ENCODE assay signal across 1 cellular context in the genomic region with DNA sequence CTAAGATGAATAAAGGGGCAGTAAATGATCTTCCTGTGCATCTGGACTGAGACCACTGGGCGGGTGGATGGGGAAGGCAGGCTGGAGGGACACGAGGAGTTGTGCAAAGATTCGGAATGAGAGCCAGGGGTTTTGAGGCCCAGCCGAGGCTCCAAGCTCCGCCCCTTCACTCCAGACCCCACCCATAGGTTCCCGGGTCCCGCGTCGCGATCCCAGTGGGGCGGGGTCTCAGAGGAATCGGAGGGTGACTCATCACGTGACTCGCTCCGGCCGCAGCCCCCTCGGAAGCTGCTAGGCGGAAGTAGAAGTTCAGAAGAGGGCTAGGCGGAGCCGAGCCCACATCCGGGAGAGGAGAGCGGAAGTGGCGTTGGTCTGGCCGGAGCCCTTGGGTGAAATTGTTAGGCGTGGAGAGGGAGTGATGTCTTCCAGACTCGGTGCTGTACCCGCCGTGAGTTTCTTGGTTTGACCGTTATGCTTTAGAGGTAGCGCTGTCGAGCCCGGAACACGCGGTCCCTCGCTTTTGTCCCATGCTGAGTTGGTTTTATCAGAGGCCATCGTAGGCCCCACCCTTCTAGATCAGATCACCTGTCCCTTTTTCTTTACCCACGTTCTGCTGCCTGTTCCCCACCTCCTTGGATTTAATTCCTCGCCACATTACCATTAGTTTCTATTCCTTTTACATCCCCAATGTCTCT.
TF ChIP-seq lines count a peak whose summit lies in the region.

A gene with protein sequence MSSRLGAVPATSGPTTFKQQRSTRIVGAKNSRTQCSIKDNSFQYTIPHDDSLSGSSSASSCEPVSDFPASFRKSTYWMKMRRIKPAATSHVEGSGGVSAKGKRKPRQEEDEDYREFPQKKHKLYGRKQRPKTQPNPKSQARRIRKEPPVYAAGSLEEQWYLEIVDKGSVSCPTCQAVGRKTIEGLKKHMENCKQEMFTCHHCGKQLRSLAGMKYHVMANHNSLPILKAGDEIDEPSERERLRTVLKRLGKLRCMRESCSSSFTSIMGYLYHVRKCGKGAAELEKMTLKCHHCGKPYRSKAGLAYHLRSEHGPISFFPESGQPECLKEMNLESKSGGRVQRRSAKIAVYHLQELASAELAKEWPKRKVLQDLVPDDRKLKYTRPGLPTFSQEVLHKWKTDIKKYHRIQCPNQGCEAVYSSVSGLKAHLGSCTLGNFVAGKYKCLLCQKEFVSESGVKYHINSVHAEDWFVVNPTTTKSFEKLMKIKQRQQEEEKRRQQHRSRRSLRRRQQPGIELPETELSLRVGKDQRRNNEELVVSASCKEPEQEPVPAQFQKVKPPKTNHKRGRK (plus strand): TSS at position 348 of the 695 bp plus-strand sequence. CDS start 71 bp downstream, at position 419.

TF ChIP-seq in HepG2, 621 proteins besides CTCF, POLR2A, EP300 and RAD21 (continued from another document and continues in another):
- TF ChIP-seq DZIP1 (CRISPR knock-in tag; IDR thresholded peaks at IDR 0.05) (no peak), NFE2 (CRISPR knock-in tag; IDR thresholded peaks at IDR 0.05) (no peak), HBP1 (CRISPR knock-in tag; IDR thresholded peaks at IDR 0.05; ENCODE audit: low read depth) (peak; percentile 45), ZNF33B (CRISPR knock-in tag; IDR thresholded peaks at IDR 0.05) (no peak), ZNF460 (CRISPR knock-in tag; IDR thresholded peaks at IDR 0.05; ENCODE audit: borderline replicate concordance) (no peak), ZNF205 (CRISPR knock-in tag; IDR thresholded peaks at IDR 0.05) (peak; percentile 75; the same call in 1 of the 2 replicates), CHCHD3 (CRISPR knock-in tag; IDR thresholded peaks at IDR 0.05) (no peak), DPF2 (CRISPR knock-in tag; IDR thresholded peaks at IDR 0.05; ENCODE audit: borderline replicate concordance, low read depth) (no peak), MYC (CRISPR knock-in tag; IDR thresholded peaks at IDR 0.05; ENCODE audit: borderline replicate concordance) (peak; percentile 77), ZNF512 (CRISPR knock-in tag; IDR thresholded peaks at IDR 0.05) (no peak), ZNF326 (CRISPR knock-in tag; IDR thresholded peaks at IDR 0.05; ENCODE audit: borderline replicate concordance) (0 out of 2 replicates have a peak, but pooled peaks have one; percentile 14), RFX5 (IDR thresholded peaks at IDR 0.05; ENCODE audit: low read depth, low read length) (no peak), NR1H2 (CRISPR knock-in tag; IDR thresholded peaks at IDR 0.05; ENCODE audit: borderline replicate concordance, low read depth) (no peak), NCOA5 (CRISPR knock-in tag; IDR thresholded peaks at IDR 0.05) (no peak), ZKSCAN8 (CRISPR knock-in tag; IDR thresholded peaks at IDR 0.05; ENCODE audit: borderline replicate concordance) (peak; percentile 41; the same call in 1 of the 2 replicates), BHLHE40 (IDR thresholded peaks at IDR 0.05; ENCODE audit: low read length) (peak; percentile 91), SMARCE1 (IDR thresholded peaks at IDR 0.05; ENCODE audit: borderline replicate concordance) (no peak), PAXIP1 (CRISPR knock-in tag; conservative IDR thresholded peaks at IDR 0.05) (peak; percentile 55), GABPA (IDR thresholded peaks at IDR 0.05; ENCODE audit: low read depth, low read length) (peak; percentile 82), GABPA (CRISPR knock-in tag; IDR thresholded peaks at IDR 0.05; ENCODE audit: low read depth) (peak; percentile 97), HDAC2 (CRISPR knock-in tag; IDR thresholded peaks at IDR 0.05) (peak; percentile 45), YEATS2 (CRISPR knock-in tag; IDR thresholded peaks at IDR 0.05; ENCODE audit: borderline replicate concordance) (peak; percentile 87; the same call in 1 of the 2 replicates), ZNF563 (CRISPR knock-in tag; IDR thresholded peaks at IDR 0.05) (peak; percentile 38; the same call in 1 of the 2 replicates), GLMP (CRISPR knock-in tag; IDR thresholded peaks at IDR 0.05; ENCODE audit: borderline replicate concordance) (no peak; the same call in 1 of the 2 replicates), EZH2 (conservative IDR thresholded peaks at IDR 0.05; ENCODE audit: low read depth, low read length) (no peak), ELF4 (CRISPR knock-in tag; IDR thresholded peaks at IDR 0.05; ENCODE audit: borderline replicate concordance) (peak; percentile 92; the same call in 1 of the 2 replicates), ZFP37 (CRISPR knock-in tag; IDR thresholded peaks at IDR 0.05; ENCODE audit: borderline replicate concordance) (0 out of 2 replicates have a peak, but pooled peaks have one; percentile 72), TAF1 (CRISPR knock-in tag; IDR thresholded peaks at IDR 0.05) (peak; percentile 98), MATR3 (CRISPR knock-in tag; IDR thresholded peaks at IDR 0.05) (no peak)
- TF ChIP-seq, protein P1, sequence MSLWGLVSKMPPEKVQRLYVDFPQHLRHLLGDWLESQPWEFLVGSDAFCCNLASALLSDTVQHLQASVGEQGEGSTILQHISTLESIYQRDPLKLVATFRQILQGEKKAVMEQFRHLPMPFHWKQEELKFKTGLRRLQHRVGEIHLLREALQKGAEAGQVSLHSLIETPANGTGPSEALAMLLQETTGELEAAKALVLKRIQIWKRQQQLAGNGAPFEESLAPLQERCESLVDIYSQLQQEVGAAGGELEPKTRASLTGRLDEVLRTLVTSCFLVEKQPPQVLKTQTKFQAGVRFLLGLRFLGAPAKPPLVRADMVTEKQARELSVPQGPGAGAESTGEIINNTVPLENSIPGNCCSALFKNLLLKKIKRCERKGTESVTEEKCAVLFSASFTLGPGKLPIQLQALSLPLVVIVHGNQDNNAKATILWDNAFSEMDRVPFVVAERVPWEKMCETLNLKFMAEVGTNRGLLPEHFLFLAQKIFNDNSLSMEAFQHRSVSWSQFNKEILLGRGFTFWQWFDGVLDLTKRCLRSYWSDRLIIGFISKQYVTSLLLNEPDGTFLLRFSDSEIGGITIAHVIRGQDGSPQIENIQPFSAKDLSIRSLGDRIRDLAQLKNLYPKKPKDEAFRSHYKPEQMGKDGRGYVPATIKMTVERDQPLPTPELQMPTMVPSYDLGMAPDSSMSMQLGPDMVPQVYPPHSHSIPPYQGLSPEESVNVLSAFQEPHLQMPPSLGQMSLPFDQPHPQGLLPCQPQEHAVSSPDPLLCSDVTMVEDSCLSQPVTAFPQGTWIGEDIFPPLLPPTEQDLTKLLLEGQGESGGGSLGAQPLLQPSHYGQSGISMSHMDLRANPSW (CRISPR knock-in tag; IDR thresholded peaks at IDR 0.05; ENCODE audit: borderline replicate concordance) = peak; percentile 24; the same call in 1 of the 2 replicates
- TF ChIP-seq, protein P2, sequence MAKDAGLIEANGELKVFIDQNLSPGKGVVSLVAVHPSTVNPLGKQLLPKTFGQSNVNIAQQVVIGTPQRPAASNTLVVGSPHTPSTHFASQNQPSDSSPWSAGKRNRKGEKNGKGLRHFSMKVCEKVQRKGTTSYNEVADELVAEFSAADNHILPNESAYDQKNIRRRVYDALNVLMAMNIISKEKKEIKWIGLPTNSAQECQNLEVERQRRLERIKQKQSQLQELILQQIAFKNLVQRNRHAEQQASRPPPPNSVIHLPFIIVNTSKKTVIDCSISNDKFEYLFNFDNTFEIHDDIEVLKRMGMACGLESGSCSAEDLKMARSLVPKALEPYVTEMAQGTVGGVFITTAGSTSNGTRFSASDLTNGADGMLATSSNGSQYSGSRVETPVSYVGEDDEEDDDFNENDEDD (CRISPR knock-in tag; IDR thresholded peaks at IDR 0.05; ENCODE audit: borderline replicate concordance) = peak; percentile 50; the same call in 1 of the 2 replicates
- TF ChIP-seq, protein P3, sequence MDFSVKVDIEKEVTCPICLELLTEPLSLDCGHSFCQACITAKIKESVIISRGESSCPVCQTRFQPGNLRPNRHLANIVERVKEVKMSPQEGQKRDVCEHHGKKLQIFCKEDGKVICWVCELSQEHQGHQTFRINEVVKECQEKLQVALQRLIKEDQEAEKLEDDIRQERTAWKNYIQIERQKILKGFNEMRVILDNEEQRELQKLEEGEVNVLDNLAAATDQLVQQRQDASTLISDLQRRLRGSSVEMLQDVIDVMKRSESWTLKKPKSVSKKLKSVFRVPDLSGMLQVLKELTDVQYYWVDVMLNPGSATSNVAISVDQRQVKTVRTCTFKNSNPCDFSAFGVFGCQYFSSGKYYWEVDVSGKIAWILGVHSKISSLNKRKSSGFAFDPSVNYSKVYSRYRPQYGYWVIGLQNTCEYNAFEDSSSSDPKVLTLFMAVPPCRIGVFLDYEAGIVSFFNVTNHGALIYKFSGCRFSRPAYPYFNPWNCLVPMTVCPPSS (IDR thresholded peaks at IDR 0.05) = 0 out of 2 replicates have a peak, but pooled peaks have one; percentile 80
- TF ChIP-seq, protein P4, sequence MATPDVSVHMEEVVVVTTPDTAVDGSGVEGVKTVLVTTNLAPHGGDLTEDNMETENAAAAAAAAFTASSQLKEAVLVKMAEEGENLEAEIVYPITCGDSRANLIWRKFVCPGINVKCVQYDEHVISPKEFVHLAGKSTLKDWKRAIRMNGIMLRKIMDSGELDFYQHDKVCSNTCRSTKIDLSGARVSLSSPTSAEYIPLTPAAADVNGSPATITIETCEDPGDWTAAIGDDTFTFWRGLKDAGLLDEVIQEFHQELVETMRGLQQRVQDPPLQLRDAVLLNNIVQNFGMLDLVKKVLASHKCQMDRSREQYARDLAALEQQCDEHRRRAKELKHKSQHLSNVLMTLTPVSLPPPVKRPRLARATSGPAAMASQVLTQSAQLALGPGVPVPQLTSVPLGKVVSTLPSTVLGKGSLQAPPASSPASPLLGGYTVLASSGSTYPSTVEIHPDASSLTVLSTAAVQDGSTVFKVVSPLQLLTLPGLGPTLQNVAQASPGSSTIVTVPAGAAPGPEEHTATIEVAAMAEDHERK (CRISPR knock-in tag; IDR thresholded peaks at IDR 0.05; ENCODE audit: low read depth) = no peak
- TF ChIP-seq, protein P5, sequence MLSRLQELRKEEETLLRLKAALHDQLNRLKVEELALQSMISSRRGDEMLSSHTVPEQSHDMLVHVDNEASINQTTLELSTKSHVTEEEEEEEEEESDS (CRISPR knock-in tag; IDR thresholded peaks at IDR 0.05; ENCODE audit: borderline replicate concordance) = no peak
